Comparison of ENCODE assay signal across 1 cellular context in genomic region chr12:131927110-131928079, GRCh38.
TF ChIP-seq lines count a peak whose summit lies in the region.

No MANE protein-coding gene starts in this region.

TF ChIP-seq in H1, 55 proteins besides CTCF, POLR2A, EP300 and RAD21:
- TF ChIP-seq EGR1 (IDR thresholded peaks at IDR 0.05; ENCODE audit: borderline replicate concordance, low read depth, low read length) (no peak), SP2 (IDR thresholded peaks at IDR 0.05; ENCODE audit: low read length) (no peak), CHD2 (IDR thresholded peaks at IDR 0.05; ENCODE audit: low read length) (no peak), CEBPB (IDR thresholded peaks at IDR 0.05; ENCODE audit: low read depth, low read length) (no peak), ATF2 (IDR thresholded peaks at IDR 0.05; ENCODE audit: low read length) (no peak), NRF1 (IDR thresholded peaks at IDR 0.05; ENCODE audit: low read depth, low read length) (no peak)
